8 cellular contexts compared by ENCODE assay signal in the genomic region with DNA sequence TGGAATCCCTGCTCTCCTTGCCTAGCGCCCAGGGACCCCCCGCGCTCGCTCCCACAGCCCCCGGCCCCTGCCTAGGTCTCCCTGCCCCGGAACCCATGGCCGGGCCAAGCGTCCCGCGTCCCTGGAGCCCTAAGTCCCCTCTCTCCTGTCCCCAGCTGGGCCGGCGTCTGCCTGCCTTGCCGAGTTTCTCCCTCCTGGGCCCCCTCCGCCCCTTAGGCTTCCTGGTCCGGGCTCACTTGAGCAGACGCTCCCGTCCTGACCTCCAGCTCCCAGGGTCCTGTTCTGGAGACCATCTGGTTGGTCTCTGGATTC. TPM values are rescaled to one million over a fixed set of nuclear protein-coding genes. Genes with fewer than 3 reads are reported as not detected.
DNase-seq lines count a peak whose midpoint lies in the region; ATAC-seq and TF ChIP-seq lines count a peak whose summit lies in the region.

No MANE protein-coding gene starts in this region.

- peaks cover 17% of the 10 kb centered on the region for H3K4me1 Mint-ChIP-seq in endothelial cell (ENCODE audit: unreplicated experiment)
- H3K4me1 Mint-ChIP-seq in osteocyte (ENCODE audit: unreplicated experiment) = peaks cover 20% of the 10 kb centered on the region

- DNase-seq in endothelial cell (ENCODE audit: low spot score) (no peak), osteocyte (ENCODE audit: extremely low spot score, unreplicated experiment) (no peak), midbrain (lab: John Stamatoyannopoulos, UW) (no peak)

- H3K9ac ChIP-seq in OCI-LY1 (ENCODE audit: low read length) = peak overlapping the region; percentile 98

- no peaks in the 10 kb centered on the region for H3K9me3 ChIP-seq in OCI-LY1 (ENCODE audit: low read length)

- no peaks in the 10 kb centered on the region for H3F3A ChIP-seq in OCI-LY1 (ENCODE audit: insufficient read depth, low read length)

- H3K4me2 ChIP-seq in OCI-LY1 (ENCODE audit: low read length) = peak overlapping the region; percentile 99

- H3K27ac Mint-ChIP-seq in endothelial cell (ENCODE audit: unreplicated experiment) (no peak overlapping the region), osteocyte (ENCODE audit: unreplicated experiment) (peak overlapping the region; percentile 70)

- H4K20me1 ChIP-seq in OCI-LY1 (ENCODE audit: insufficient read depth, low read length) = no peaks in the 10 kb centered on the region

- peaks cover 25% of the 10 kb centered on the region for H3K4me1 ChIP-seq in OCI-LY1 (ENCODE audit: insufficient read depth, low read length, severe bottlenecking)

- H3K36me3 ChIP-seq in OCI-LY1 (ENCODE audit: insufficient read depth, low read length) = peaks cover 15% of the 10 kb centered on the region; the same call in 1 of the 2 replicates

- H3K36me3 Mint-ChIP-seq in endothelial cell (ENCODE audit: low read depth, unreplicated experiment) (peaks cover 8% of the 10 kb centered on the region), osteocyte (ENCODE audit: unreplicated experiment) (peaks cover 4% of the 10 kb centered on the region)

- H3K9me3 Mint-ChIP-seq in endothelial cell (ENCODE audit: unreplicated experiment) (no peaks in the 10 kb centered on the region), osteocyte (ENCODE audit: unreplicated experiment) (no peaks in the 10 kb centered on the region)

- ATAC-seq in GM21423 (IDR thresholded peaks at IDR 0.05; ENCODE audit: unreplicated experiment) = peak; percentile 3
- ATAC-seq in GM21360 (IDR thresholded peaks at IDR 0.05; ENCODE audit: unreplicated experiment) = no peak
- ATAC-seq in GM18498 (IDR thresholded peaks at IDR 0.05; ENCODE audit: unreplicated experiment) = no peak
- ATAC-seq in HG02763 (IDR thresholded peaks at IDR 0.05; ENCODE audit: unreplicated experiment) = no peak

- no peak overlapping the region for H3K27ac ChIP-seq in OCI-LY1 (ENCODE audit: low read depth, low read length, poor library complexity, severe bottlenecking)

- no peak overlapping the region for H2AFZ ChIP-seq in OCI-LY1 (ENCODE audit: low read length)

- no peaks in the 10 kb centered on the region for H3K27me3 ChIP-seq in OCI-LY1 (ENCODE audit: insufficient read depth, low read length)

- H3K4me3 Mint-ChIP-seq in endothelial cell (ENCODE audit: unreplicated experiment) = peak overlapping the region; percentile 88
- peak overlapping the region; percentile 82 for H3K4me3 Mint-ChIP-seq in osteocyte (ENCODE audit: unreplicated experiment)

- peak overlapping the region; percentile 91 for H3K4me3 ChIP-seq in OCI-LY1 (ENCODE audit: low read depth, low read length, poor library complexity, severe bottlenecking)

- H3K79me2 ChIP-seq in OCI-LY1 (ENCODE audit: insufficient read depth, low read length) = peaks cover 36% of the 10 kb centered on the region

- H3K27me3 Mint-ChIP-seq in endothelial cell (ENCODE audit: unreplicated experiment) (peaks cover 20% of the 10 kb centered on the region), osteocyte (ENCODE audit: unreplicated experiment) (no peaks in the 10 kb centered on the region)

- H3K9me2 ChIP-seq in OCI-LY1 (ENCODE audit: low read depth, low read length) = no peaks in the 10 kb centered on the region

- no peak for TF ChIP-seq CTCF in OCI-LY1 (IDR thresholded peaks at IDR 0.05; ENCODE audit: low read length)
- no peak for TF ChIP-seq CTCF in endothelial cell (IDR thresholded peaks at IDR 0.05; ENCODE audit: unreplicated experiment)
- TF ChIP-seq CTCF in osteocyte (IDR thresholded peaks at IDR 0.05) = no peak

RNA-seq across cellular contexts. Expression of a gene that starts 0.6 kb away (rescaled TPM):
- total RNA-seq in endothelial cell (ENCODE audit: unreplicated experiment) = 63.0 TPM
- 60.6 and 61.9 TPM in 2 replicates for total RNA-seq in osteocyte

RNA-seq across cellular contexts. Expression of a gene that starts 7.8 kb away (rescaled TPM):
- total RNA-seq in endothelial cell (ENCODE audit: unreplicated experiment) (not detected), osteocyte (not detected in 2 replicates)

RNA-seq across cellular contexts. Expression of a gene that starts 38.1 kb away (rescaled TPM):
- 0.38 TPM for total RNA-seq in endothelial cell (ENCODE audit: unreplicated experiment)
- total RNA-seq in osteocyte = 0.16 TPM in 1 of 2 replicates, not detected in the other

RNA-seq across cellular contexts. Expression of a gene that starts 50.5 kb away (rescaled TPM):
- total RNA-seq in endothelial cell (ENCODE audit: unreplicated experiment) = not detected
- not detected in 2 replicates for total RNA-seq in osteocyte
